8 cellular contexts compared by ENCODE assay signal in genomic region chr7:98133181-98133580, GRCh38. TPM values are rescaled to one million over a fixed set of nuclear protein-coding genes. Genes with fewer than 3 reads are reported as not detected.
DNase-seq lines count a peak whose midpoint lies in the region; ATAC-seq, FAIRE-seq and TF ChIP-seq lines count a peak whose summit lies in the region.

No MANE protein-coding gene starts in this region.

- H3K27me3 Mint-ChIP-seq in activated CD4-positive, alpha-beta T cell treated with anti-CD3 and anti-CD28 coated beads, Interleukin-2, amount 10 ng/mL, durations not matched to agents 7 days and 5 days: peaks cover 9% of the 10 kb centered on the region

- H3K4me1 Mint-ChIP-seq in activated CD4-positive, alpha-beta T cell treated with anti-CD3 and anti-CD28 coated beads, Interleukin-2, amount 10 ng/mL, durations not matched to agents 7 days and 5 days: peaks cover 38% of the 10 kb centered on the region

- WGBS in K562 (ENCODE audit: insufficient coverage, low coverage, missing lambda C conversion rate): 0% methylated on average over 4 of the region's 4 CpGs
- 42% methylated on average over 4 of the region's 4 CpGs for WGBS in smooth muscle cell (ENCODE audit: low lambda C conversion rate)

- H3K27ac ChIP-seq in K562 (ENCODE audit: extremely low read depth, low read depth, low read length) (peak overlapping the region; percentile 32; the same call in 1 of the 3 replicates), smooth muscle cell (ENCODE audit: low read depth) (no peak overlapping the region)

- H3K4me3 Mint-ChIP-seq in activated CD4-positive, alpha-beta T cell treated with anti-CD3 and anti-CD28 coated beads, Interleukin-2, amount 10 ng/mL, durations not matched to agents 7 days and 5 days: peak overlapping the region; percentile 20

- ATAC-seq in K562: peak; percentile 91

- no peaks in the 10 kb centered on the region for H3K9me1 ChIP-seq in K562 (ENCODE audit: control insufficient read depth, insufficient read depth, low read length)

- TF ChIP-seq RAD21 in K562 (CRISPR knock-in tag; conservative IDR thresholded peaks at IDR 0.05 in 1 of 2, IDR thresholded peaks at IDR 0.05 in 1 of 2): no peak

- peak overlapping the region; percentile 1 for H3K27ac Mint-ChIP-seq in activated CD4-positive, alpha-beta T cell treated with anti-CD3 and anti-CD28 coated beads, Interleukin-2, amount 10 ng/mL, durations not matched to agents 7 days and 5 days

- peaks cover 37% of the 10 kb centered on the region for H3K4me1 ChIP-seq in Loucy (ENCODE audit: insufficient read depth, low read length, poor library complexity, severe bottlenecking)
- peaks cover 19 to 29% of the 10 kb centered on the region in 2 experiments for H3K4me1 ChIP-seq in K562 (replicated peaks in 1 of 2; ENCODE audit: control insufficient read depth in 2 of 2, insufficient read depth in 2 of 2, low read length in 2 of 2)
- H3K4me1 ChIP-seq in smooth muscle cell (ENCODE audit: low read depth): peaks cover 10% of the 10 kb centered on the region

- no peaks in the 10 kb centered on the region for H3K9me2 ChIP-seq in Loucy (replicated peaks; ENCODE audit: low read depth, low read length)

- DNase-seq in activated CD4-positive, alpha-beta T cell treated with anti-CD3 and anti-CD28 coated beads, Interleukin-2, amount 10 ng/mL, durations not matched to agents 7 days and 5 days: peak; percentile 42
- no peak for DNase-seq in activated CD4-positive, alpha-beta T cell treated with anti-CD3 and anti-CD28 coated beads, Interleukin-2, amount 50 U/mL, for 4 hours
- DNase-seq in HCEC 1CT: peak; percentile 7
- DNase-seq in K562 (ENCODE audit: extremely low read depth in 1 of 4, low spot score in 3 of 4): peak in 3 of 4 experiments; percentile 35 to 80 (median 75)
- DNase-seq in smooth muscle cell (lab: John Stamatoyannopoulos, UW; ENCODE audit: unreplicated experiment): no peak
- no peak for DNase-seq in foreskin melanocyte
- no peak for DNase-seq in AG08395 (ENCODE audit: low spot score)

- TF ChIP-seq POLR2A in K562 (conservative IDR thresholded peaks at IDR 0.05): no peak

- in situ Hi-C loops in K562 (cut with MboI): no loop called here

- no peak overlapping the region for H2AFZ ChIP-seq in Loucy (ENCODE audit: low read length)
- no peak overlapping the region for H2AFZ ChIP-seq in K562 (ENCODE audit: low read depth, low read length)
- H2AFZ ChIP-seq in smooth muscle cell (ENCODE audit: low read depth): no peak overlapping the region

- intact Hi-C loops in K562 (cut with micrococcal nuclease): loop anchor here (2.0 kb wide), 1 partner anchor 26 kb away; the partner anchor contains the start of gene LMTK2

- H3K4me2 ChIP-seq in Loucy (ENCODE audit: low read depth, low read length, poor library complexity, severe bottlenecking): peak overlapping the region; percentile 36
- H3K4me2 ChIP-seq in K562 (ENCODE audit: insufficient read depth, low read length): no peak overlapping the region; the same call in 1 of the 2 replicates
- peak overlapping the region; percentile 1 for H3K4me2 ChIP-seq in smooth muscle cell

- POLR2A ChIA-PET in activated CD4-positive, alpha-beta T cell treated with anti-CD3 and anti-CD28 coated beads, Interleukin-2, amount 10 ng/mL, durations not matched to agents 7 days and 5 days (lab: Charles Lee): no interaction called here
- POLR2A ChIA-PET in K562 (lab: Yijun Ruan, JAX): interaction anchor here (0.7 to 3.4 kb wide), 5 partner anchors 13 to 25 kb away, joined by 3 to 15 read pairs (median 3); no protein-coding TSS in a partner anchor

- no peak overlapping the region for H3K4me3 ChIP-seq in Loucy (ENCODE audit: low read length, poor library complexity, severe bottlenecking)
- H3K4me3 ChIP-seq in K562: no peak overlapping the region
- no peak overlapping the region for H3K4me3 ChIP-seq in smooth muscle cell

- H3F3A ChIP-seq in Loucy (ENCODE audit: low read depth) (peaks cover 10% of the 10 kb centered on the region), smooth muscle cell (ENCODE audit: low read depth) (no peaks in the 10 kb centered on the region)

- no TSS peak for BruUV-seq in K562 (replicated peaks; lab: Mats Ljungman, UMichigan)

- TF ChIP-seq EP300 in K562 (IDR thresholded peaks at IDR 0.05; ENCODE audit: low read length): peak; percentile 77

- H3K36me3 ChIP-seq in Loucy (ENCODE audit: insufficient read depth, low read length) (peaks cover 9% of the 10 kb centered on the region; the same call in 1 of the 2 replicates), K562 (ENCODE audit: control insufficient read depth, insufficient read depth, low read length) (peaks cover 9% of the 10 kb centered on the region; the same call in 1 of the 3 replicates), smooth muscle cell (ENCODE audit: low read depth) (no peaks in the 10 kb centered on the region)

- H4K20me1 ChIP-seq in Loucy (ENCODE audit: insufficient read depth, low read length, poor library complexity, severe bottlenecking) (peaks cover 81% of the 10 kb centered on the region), K562 (replicated peaks; ENCODE audit: control insufficient read depth, insufficient read depth, low read length) (peaks cover 20% of the 10 kb centered on the region), smooth muscle cell (ENCODE audit: low read depth) (peaks cover 52% of the 10 kb centered on the region)

- no peaks in the 10 kb centered on the region for H3K9me3 Mint-ChIP-seq in activated CD4-positive, alpha-beta T cell treated with anti-CD3 and anti-CD28 coated beads, Interleukin-2, amount 10 ng/mL, durations not matched to agents 7 days and 5 days

- H3K79me2 ChIP-seq in Loucy (ENCODE audit: insufficient read depth, low read length) (peaks cover 10% of the 10 kb centered on the region; the same call in 1 of the 2 replicates), K562 (ENCODE audit: control insufficient read depth, insufficient read depth, low read length) (peaks cover 22% of the 10 kb centered on the region), smooth muscle cell (ENCODE audit: low read depth) (no peaks in the 10 kb centered on the region)

- CTCF ChIA-PET in activated CD4-positive, alpha-beta T cell treated with anti-CD3 and anti-CD28 coated beads, Interleukin-2, amount 10 ng/mL, durations not matched to agents 7 days and 5 days (lab: Charles Lee): interaction anchor here (1.9 to 2.5 kb wide), 3 partner anchors 14 to 33 kb away, joined by 5 to 8 read pairs (median 5); partner anchors contain the start of gene LMTK2
- CTCF ChIA-PET in K562 (lab: Yijun Ruan, JAX; ENCODE audit: low intra/inter-chr PET ratio): no interaction called here

- peak; percentile 86 for FAIRE-seq in K562 (lab: Jason Lieb, UNC)

- TF ChIP-seq CTCF in Loucy (conservative IDR thresholded peaks at IDR 0.05; ENCODE audit: low read length) (no peak), K562 (IDR thresholded peaks at IDR 0.05 in 2 of 3, conservative IDR thresholded peaks at IDR 0.05 in 1 of 3; ENCODE audit: insufficient read depth in 2 of 3, low read depth in 1 of 3, low read length in 3 of 3) (no peak), smooth muscle cell (IDR thresholded peaks at IDR 0.05; ENCODE audit: borderline replicate concordance, insufficient read depth, poor library complexity, severe bottlenecking) (no peak)

- H3K36me3 Mint-ChIP-seq in activated CD4-positive, alpha-beta T cell treated with anti-CD3 and anti-CD28 coated beads, Interleukin-2, amount 10 ng/mL, durations not matched to agents 7 days and 5 days (ENCODE audit: low read depth): peaks cover 6% of the 10 kb centered on the region

- H3K9ac ChIP-seq in Loucy (ENCODE audit: low read depth, low read length, poor library complexity, severe bottlenecking) (no peak overlapping the region), K562 (ENCODE audit: insufficient read depth in 1 of 2, low read depth in 2 of 2, low read length in 2 of 2) (no peak overlapping the region), smooth muscle cell (ENCODE audit: low read depth) (no peak overlapping the region)

- H3K27me3 ChIP-seq in Loucy (ENCODE audit: insufficient read depth, low read length, poor library complexity, severe bottlenecking): no peaks in the 10 kb centered on the region
- H3K27me3 ChIP-seq in K562 (ENCODE audit: control insufficient read depth in 2 of 2, insufficient read depth in 2 of 2, low read length in 2 of 2): no peaks in the 10 kb centered on the region
- H3K27me3 ChIP-seq in smooth muscle cell (ENCODE audit: low read depth): no peaks in the 10 kb centered on the region

- H3K9me3 ChIP-seq in Loucy (ENCODE audit: insufficient read depth, low read depth, low read length) (no peaks in the 10 kb centered on the region), K562 (replicated peaks; ENCODE audit: control insufficient read depth, insufficient read depth, low read depth, low read length) (no peaks in the 10 kb centered on the region), smooth muscle cell (replicated peaks; ENCODE audit: low read depth) (no peaks in the 10 kb centered on the region)

TF ChIP-seq in K562, 482 proteins besides CTCF, POLR2A, EP300 and RAD21 (continues in another document):
- TF ChIP-seq NCOA2 (IDR thresholded peaks at IDR 0.05; ENCODE audit: partially characterized antibody in 2 of 2) (no peak), ETV1 (tag; conservative IDR thresholded peaks at IDR 0.05; ENCODE audit: low read depth) (peak; percentile 70; the same call in 1 of the 2 replicates), RBBP5 (IDR thresholded peaks at IDR 0.05; ENCODE audit: borderline replicate concordance, insufficient read depth, low read length, poor library complexity, severe bottlenecking) (no peak), TAL1 (IDR thresholded peaks at IDR 0.05) (peak; percentile 87)

RNA-seq across cellular contexts. Expression of gene LMTK2, which starts 26.5 kb away (rescaled TPM):
- total RNA-seq in activated CD4-positive, alpha-beta T cell treated with anti-CD3 and anti-CD28 coated beads, Interleukin-2, amount 10 ng/mL, durations not matched to agents 7 days and 5 days: 10 to 100 TPM; 12.8 to 15.5 TPM
- total RNA-seq in K562 (2011; cell fraction: chromatin; rRNA removed; ENCODE audit: low replicate concordance): 21.6 and 22.5 TPM in 2 replicates
- total RNA-seq in K562 (2011; cell fraction: nucleolus; rRNA removed): 17.4 and 19.2 TPM in 2 replicates
- 22.9 and 28.6 TPM in 2 replicates for total RNA-seq in K562 (2011; cell fraction: nucleoplasm; rRNA removed)
- total RNA-seq in K562 (2014; rRNA removed): 6.4 and 7.7 TPM in 2 replicates
- 6.3 and 7.1 TPM in 2 replicates for total RNA-seq in K562 (2014; rRNA removed; fragmentation: Illumina TruSeq; extraction: Trizol)
- total RNA-seq in K562 (2015; rRNA removed; fragmentation: Illumina TruSeq; extraction: Trizol): 7.7 and 7.8 TPM in 2 replicates
- total RNA-seq in K562 (2021): 14.3 and 16.4 TPM in 2 replicates
- polyA plus RNA-seq in K562 (2011; rRNA removed): 3.3 and 3.6 TPM in 2 replicates
- 2.3 and 3.7 TPM in 2 replicates for polyA plus RNA-seq in K562 (2011; cell fraction: cytosol; rRNA removed)
- 3.9 and 7.0 TPM in 2 replicates for polyA plus RNA-seq in K562 (2011; cell fraction: nucleus; rRNA removed)
- 5.3 and 6.1 TPM in 2 replicates for polyA plus RNA-seq in K562 (2012)
- polyA plus RNA-seq in K562 (2014; fragmentation: Illumina TruSeq; extraction: Trizol): 8.3 and 8.4 TPM in 2 replicates
- 1 to 10 TPM in 1 of 2 experiments, under 1 TPM in 1; 0.78 to 1.8 TPM for polyA plus RNA-seq in K562 (2014; fragmentation: Nextera tagmentation; extraction: Ambion mirVana)
- polyA plus RNA-seq in K562 (2014; rRNA removed): 6.2 and 6.5 TPM in 2 replicates
- polyA minus RNA-seq in K562 (2011; rRNA and poly(A)+ RNA removed): 5.7 and 7.3 TPM in 2 replicates
- 9.5 and 10.7 TPM in 2 replicates for polyA minus RNA-seq in K562 (2011; cell fraction: cytosol; rRNA and poly(A)+ RNA removed)
- polyA minus RNA-seq in K562 (2011; cell fraction: nucleus; rRNA and poly(A)+ RNA removed): 4.1 and 5.1 TPM in 2 replicates
- total RNA-seq in smooth muscle cell: 6.9 and 8.7 TPM in 2 replicates
- polyA plus RNA-seq in smooth muscle cell: 3.0 and 3.7 TPM in 2 replicates

Comparison
In these comparisons a context has a peak if more than half of its experiments do, and no peak if none do; other contexts are left out.
1. DNase-seq: peak in activated CD4-positive, alpha-beta T cell treated with anti-CD3 and anti-CD28 coated beads, Interleukin-2, amount 10 ng/mL, durations not matched to agents 7 days and 5 days (single experiment), HCEC 1CT (single experiment) and K562 (3 of 4); none in activated CD4-positive, alpha-beta T cell treated with anti-CD3 and anti-CD28 coated beads, Interleukin-2, amount 50 U/mL, for 4 hours (0 of 2), smooth muscle cell (single experiment), foreskin melanocyte (single experiment) and AG08395 (single experiment).